ENCODE assay signal across 8 cellular contexts in genomic region chr10:32979719-32980118, GRCh38. TPM values are rescaled to one million over a fixed set of nuclear protein-coding genes. Genes with fewer than 3 reads are reported as not detected.
DNase-seq lines count a peak whose midpoint lies in the region; ATAC-seq, FAIRE-seq and TF ChIP-seq lines count a peak whose summit lies in the region.
"Not testable (repeated sequence)": the region's sequence is repeated elsewhere in the genome, so short reads cannot be mapped to it uniquely, and the experiment has no call there.

No MANE protein-coding gene starts in this region.

- RAD21 ChIA-PET in HCT116 (lab: Charles Lee; ENCODE audit: low non-redundant PET in 1 of 2, low total read pairs in 2 of 2, uncharacterized antibody in 2 of 2, unreplicated experiment in 2 of 2), result interaction anchor here (0.9 to 1.4 kb wide), 2 partner anchors 8 to 30 kb away, joined by 3 to 4 read pairs; no protein-coding TSS in a partner anchor

- H3K9me3 ChIP-seq in BE2C; HCT116 (ENCODE audit: control insufficient read depth in 1 of 2, insufficient read depth in 1 of 2, low read depth in 1 of 2, low read length in 2 of 2); keratinocyte (ENCODE audit: control insufficient read depth, low read depth, low read length); neural cell (ENCODE audit: low read length); subcutaneous abdominal adipose tissue (ENCODE audit: control insufficient read depth in 5 of 5, low read length in 5 of 5): not testable (repeated sequence)

- not testable (repeated sequence) for FAIRE-seq in keratinocyte (lab: Jason Lieb, UNC)

- not testable (repeated sequence) for ATAC-seq in HCT116; effector memory CD8-positive, alpha-beta T cell (replicated peaks)

- not testable (repeated sequence) for H3K9me2 ChIP-seq in HCT116 (ENCODE audit: insufficient read depth); neural cell (ENCODE audit: insufficient read depth, low read length)

- H3F3A ChIP-seq in neural cell (ENCODE audit: insufficient read depth, low read length, poor library complexity, severe bottlenecking), result not testable (repeated sequence)

- dilution Hi-C loops in keratinocyte (cut with MboI; ENCODE audit: extremely low pct_ligation_motif_present, low sequenced_read_pairs), result not testable (repeated sequence)

- TF ChIP-seq POLR2A in HCT116 (IDR thresholded peaks at IDR 0.05; ENCODE audit: borderline replicate concordance, extremely low read depth, insufficient read depth, insufficient read length), result not testable (repeated sequence)

- H2AFZ ChIP-seq in HCT116 (ENCODE audit: low read depth, low read length, poor library complexity, severe bottlenecking); keratinocyte (ENCODE audit: control insufficient read depth, low read length); neural cell (ENCODE audit: low read depth, low read length): not testable (repeated sequence)

- H3K4me3 ChIP-seq in BE2C (ENCODE audit: low read depth, low read length), result peak overlapping the region; percentile 72; the same call in 1 of the 2 replicates
- peak overlapping the region; percentile 49 to 55; a peak in 3 of 4 replicates for H3K4me3 ChIP-seq in HCT116 (replicated peaks in 1 of 2; ENCODE audit: low read depth in 1 of 2, low read length in 2 of 2)
- H3K4me3 ChIP-seq in keratinocyte (ENCODE audit: control insufficient read depth in 2 of 3, extremely low read depth in 1 of 3, insufficient read depth in 2 of 3, low read depth in 1 of 3, low read length in 3 of 3); subcutaneous abdominal adipose tissue (ENCODE audit: low read depth in 1 of 5, low read length in 5 of 5): not testable (repeated sequence)
- H3K4me3 ChIP-seq in neural cell (ENCODE audit: low read length), result peak overlapping the region; percentile 64

- not testable (repeated sequence) for H3K79me2 ChIP-seq in HCT116 (ENCODE audit: insufficient read depth, low read length); keratinocyte (ENCODE audit: control insufficient read depth, insufficient read depth, low read length); neural cell (replicated peaks; ENCODE audit: insufficient read depth, low read length)

- peak overlapping the region; percentile 17 for H3K4me3 Mint-ChIP-seq in activated T-helper 2 cell treated with anti-CD3 and anti-CD28 coated beads, Interferon-gamma antibody, Interleukin-2, Interleukin-4, amounts not matched to agents 10 μg/mL and 5 μg/mL and 100 μg/mL, durations not matched to agents 14 hours and 24 hours and 36 hours (ENCODE audit: low read depth)
- peak overlapping the region; percentile 95 for H3K4me3 Mint-ChIP-seq in effector memory CD8-positive, alpha-beta T cell

- H3K9me1 ChIP-seq in keratinocyte (ENCODE audit: control insufficient read depth, extremely low read depth, insufficient read depth, low read length), result not testable (repeated sequence)

- H3K36me3 Mint-ChIP-seq in activated T-helper 2 cell treated with anti-CD3 and anti-CD28 coated beads, Interferon-gamma antibody, Interleukin-2, Interleukin-4, amounts not matched to agents 10 μg/mL and 5 μg/mL and 100 μg/mL, durations not matched to agents 14 hours and 24 hours and 36 hours (ENCODE audit: low read depth), result not testable (repeated sequence)
- H3K36me3 Mint-ChIP-seq in effector memory CD8-positive, alpha-beta T cell (ENCODE audit: insufficient read depth), result peaks cover 14% of the 10 kb centered on the region

- not testable (repeated sequence) for BruUV-seq in HCT116 (replicated peaks; lab: Mats Ljungman, UMichigan)

- H4K20me1 ChIP-seq in HCT116 (ENCODE audit: insufficient read depth); keratinocyte (ENCODE audit: control insufficient read depth, extremely low read depth, insufficient read depth, low read length); neural cell (ENCODE audit: insufficient read depth): not testable (repeated sequence)

- not testable (repeated sequence) for H3K27me3 Mint-ChIP-seq in activated T-helper 2 cell treated with anti-CD3 and anti-CD28 coated beads, Interferon-gamma antibody, Interleukin-2, Interleukin-4, amounts not matched to agents 10 μg/mL and 5 μg/mL and 100 μg/mL, durations not matched to agents 14 hours and 24 hours and 36 hours (ENCODE audit: low read depth); effector memory CD8-positive, alpha-beta T cell

- not testable (repeated sequence) for H3K36me3 ChIP-seq in BE2C; HCT116 (ENCODE audit: control insufficient read depth in 1 of 2, insufficient read depth in 2 of 2, low read length in 2 of 2); keratinocyte (ENCODE audit: control insufficient read depth in 2 of 2, extremely low read depth in 1 of 2, insufficient read depth in 2 of 2, low read length in 2 of 2); neural cell (ENCODE audit: insufficient read depth, low read length); subcutaneous abdominal adipose tissue (ENCODE audit: control insufficient read depth in 5 of 5, insufficient read depth in 5 of 5, low read length in 5 of 5)

- POLR2A ChIA-PET in HCT116 (lab: Charles Lee), result interaction anchor here (0.7 to 2.5 kb wide), 15 partner anchors 8 to 154 kb away, joined by 3 to 20 read pairs (median 7); no protein-coding TSS in a partner anchor
- POLR2A ChIA-PET in RWPE1 (lab: Yijun Ruan, JAX; ENCODE audit: low non-redundant PET), result interaction anchor here (0.6 to 2.1 kb wide), 6 partner anchors 16 to 27 kb away, joined by 3 to 13 read pairs (median 3); no protein-coding TSS in a partner anchor

- DNase-seq in BE2C; HCT116 (ENCODE audit: low read depth, low spot score); RWPE1 (ENCODE audit: low spot score); activated T-helper 2 cell treated with anti-CD3 and anti-CD28 coated beads, Interferon-gamma antibody, Interleukin-2, Interleukin-4, amounts not matched to agents 10 μg/mL and 5 μg/mL and 100 μg/mL, durations not matched to agents 14 hours and 24 hours and 36 hours (ENCODE audit: low spot score); effector memory CD8-positive, alpha-beta T cell; keratinocyte (ENCODE audit: low read depth, low spot score): not testable (repeated sequence)

- H3K27ac ChIP-seq in HCT116 (ENCODE audit: low read depth, low read length) (peak overlapping the region; percentile 71), RWPE1 (peak overlapping the region; percentile 97), keratinocyte (ENCODE audit: control insufficient read depth, insufficient read depth, low read length) (peak overlapping the region; percentile 99), neural cell (ENCODE audit: low read length) (peak overlapping the region; percentile 75), subcutaneous abdominal adipose tissue (ENCODE audit: low read depth, low read length) (peak overlapping the region; percentile 93)

- not testable (repeated sequence) for TF ChIP-seq EP300 in neural cell (conservative IDR thresholded peaks at IDR 0.05; ENCODE audit: poor library complexity, severe bottlenecking)

- H3K27me3 ChIP-seq in BE2C; HCT116 (ENCODE audit: insufficient read depth, low read length); keratinocyte (ENCODE audit: control insufficient read depth, extremely low read depth, insufficient read depth, low read length); neural cell (ENCODE audit: insufficient read depth, low read depth, low read length); subcutaneous abdominal adipose tissue (ENCODE audit: control insufficient read depth in 5 of 5, insufficient read depth in 4 of 5, low read length in 5 of 5): not testable (repeated sequence)

- not testable (repeated sequence) for TF ChIP-seq RAD21 in HCT116 (IDR thresholded peaks at IDR 0.05; ENCODE audit: low read depth); neural cell (conservative IDR thresholded peaks at IDR 0.05)

- peak overlapping the region; percentile 84 for H3K4me2 ChIP-seq in HCT116 (ENCODE audit: low read length)
- H3K4me2 ChIP-seq in keratinocyte (ENCODE audit: control insufficient read depth, extremely low read depth, insufficient read depth, low read depth, low read length), result peak overlapping the region; percentile 96
- H3K4me2 ChIP-seq in neural cell (ENCODE audit: low read length), result not testable (repeated sequence)

- CTCF ChIA-PET in HCT116 (lab: Charles Lee), result interaction anchor here (1.3 to 1.8 kb wide), 2 partner anchors 23 to 29 kb away, joined by 3 to 8 read pairs; no protein-coding TSS in a partner anchor
- CTCF ChIA-PET in RWPE1 (lab: Yijun Ruan, JAX), result not testable (repeated sequence)

- H3K9me3 Mint-ChIP-seq in activated T-helper 2 cell treated with anti-CD3 and anti-CD28 coated beads, Interferon-gamma antibody, Interleukin-2, Interleukin-4, amounts not matched to agents 10 μg/mL and 5 μg/mL and 100 μg/mL, durations not matched to agents 14 hours and 24 hours and 36 hours; effector memory CD8-positive, alpha-beta T cell: not testable (repeated sequence)

- H3K4me1 ChIP-seq in BE2C (peaks cover 19% of the 10 kb centered on the region), HCT116 (ENCODE audit: control insufficient read depth in 1 of 2, insufficient read depth in 2 of 2, low read length in 2 of 2) (peaks cover 46 to 58% of the 10 kb centered on the region in 2 experiments), keratinocyte (ENCODE audit: control insufficient read depth, extremely low read depth, insufficient read depth, low read length) (peaks cover 50% of the 10 kb centered on the region), subcutaneous abdominal adipose tissue (ENCODE audit: control insufficient read depth in 5 of 5, insufficient read depth in 5 of 5, low read length in 5 of 5) (peaks cover 3 to 41% (median 32%) of the 10 kb centered on the region in 5 donors)

- intact Hi-C loops in HCT116 (cut with micrococcal nuclease), result loop anchor here (1.0 kb wide), 1 partner anchor 21 kb away; the partner anchor contains the start of gene ITGB1
- intact Hi-C loops in activated T-helper 2 cell treated with anti-CD3 and anti-CD28 coated beads, Interferon-gamma antibody, Interleukin-2, Interleukin-4, amounts not matched to agents 10 μg/mL and 5 μg/mL and 100 μg/mL, durations not matched to agents 14 hours and 24 hours and 36 hours (cut with micrococcal nuclease), result loop anchor here (1.0 to 10.0 kb wide), 3 partner anchors 20 to 55 kb away; no protein-coding TSS in a partner anchor

- not testable (repeated sequence) for H3K27ac Mint-ChIP-seq in activated T-helper 2 cell treated with anti-CD3 and anti-CD28 coated beads, Interferon-gamma antibody, Interleukin-2, Interleukin-4, amounts not matched to agents 10 μg/mL and 5 μg/mL and 100 μg/mL, durations not matched to agents 14 hours and 24 hours and 36 hours
- peak overlapping the region in 1 of 2 donors; percentile 98 for H3K27ac Mint-ChIP-seq in effector memory CD8-positive, alpha-beta T cell

- TF ChIP-seq CTCF in BE2C (IDR thresholded peaks at IDR 0.05; ENCODE audit: low read depth, low read length); HCT116 (IDR thresholded peaks at IDR 0.05 in 2 of 3, conservative IDR thresholded peaks at IDR 0.05 in 1 of 3; ENCODE audit: borderline replicate concordance in 1 of 3, insufficient read depth in 1 of 3, low read depth in 2 of 3, low read length in 2 of 3); RWPE1 (conservative IDR thresholded peaks at IDR 0.05; ENCODE audit: low read depth); keratinocyte (optimal IDR thresholded peaks at IDR 0.05 in 1 of 3, IDR thresholded peaks at IDR 0.05 in 1 of 3, conservative IDR thresholded peaks at IDR 0.05 in 1 of 3; ENCODE audit: extremely low read depth in 1 of 3, insufficient read depth in 2 of 3, low read length in 3 of 3); neural cell (IDR thresholded peaks at IDR 0.05; ENCODE audit: poor library complexity, severe bottlenecking): not testable (repeated sequence)

- peaks cover 30% of the 10 kb centered on the region for H3K4me1 Mint-ChIP-seq in activated T-helper 2 cell treated with anti-CD3 and anti-CD28 coated beads, Interferon-gamma antibody, Interleukin-2, Interleukin-4, amounts not matched to agents 10 μg/mL and 5 μg/mL and 100 μg/mL, durations not matched to agents 14 hours and 24 hours and 36 hours (ENCODE audit: low read depth)
- peaks cover 32 to 39% of the 10 kb centered on the region in 2 donors for H3K4me1 Mint-ChIP-seq in effector memory CD8-positive, alpha-beta T cell (ENCODE audit: low read depth in 2 of 2)

- H3K9ac ChIP-seq in HCT116 (ENCODE audit: low read length) (peak overlapping the region; percentile 73), keratinocyte (ENCODE audit: control insufficient read depth, extremely low read depth, insufficient read depth, low read length) (peak overlapping the region; percentile 31), neural cell (ENCODE audit: low read length) (peak overlapping the region; percentile 76)
- H3K9ac ChIP-seq in subcutaneous abdominal adipose tissue (ENCODE audit: low read length in 5 of 5), result not testable (repeated sequence)

RNA-seq across cellular contexts. Expression of gene ITGB1, which starts 21.7 kb away (rescaled TPM):
- polyA plus RNA-seq in BE2C (2012; ENCODE audit: insufficient read depth, insufficient read length, low read depth), result 164 TPM
- total RNA-seq in HCT116 (2021; ENCODE audit: unreplicated experiment), result 366 TPM
- 200 and 253 TPM in 2 replicates for polyA plus RNA-seq in HCT116 (2012)
- 77.8 and 78.7 TPM in 2 replicates for total RNA-seq in activated T-helper 2 cell treated with anti-CD3 and anti-CD28 coated beads, Interferon-gamma antibody, Interleukin-2, Interleukin-4, amounts not matched to agents 10 μg/mL and 5 μg/mL and 100 μg/mL, durations not matched to agents 14 hours and 24 hours and 36 hours
- polyA plus RNA-seq in keratinocyte (1,026 to 1,445 TPM (median 1,030 TPM) in 3 replicates), neural cell (59.2 and 62.4 TPM in 2 replicates)
- 511 TPM for polyA plus RNA-seq in keratinocyte (2011; ENCODE audit: low read depth)
- 420 and 664 TPM in 2 replicates for polyA plus RNA-seq in keratinocyte (2011; cell fraction: cytosol; rRNA removed)
- 1,436 and 2,106 TPM in 2 replicates for polyA plus RNA-seq in keratinocyte (2011; cell fraction: nucleus; rRNA removed)
- polyA plus RNA-seq in keratinocyte (2012; ENCODE audit: low replicate concordance), result 328 and 1,010 TPM in 2 replicates
- polyA minus RNA-seq in keratinocyte (361 to 979 TPM (median 522 TPM) in 3 replicates), neural cell (140 and 141 TPM in 2 replicates)
- polyA minus RNA-seq in keratinocyte (2011; cell fraction: cytosol; rRNA and poly(A)+ RNA removed), result 475 TPM
- polyA minus RNA-seq in keratinocyte (2011; cell fraction: nucleus; rRNA and poly(A)+ RNA removed), result 1,567 and 2,524 TPM in 2 replicates
